In genomic region chr3:179324270-179324754, GRCh38 we compare ENCODE assay signal across 8 cellular contexts. TPM values are rescaled to one million over a fixed set of nuclear protein-coding genes. Genes with fewer than 3 reads are reported as not detected.
A peak's percentile ranks its signal among the peaks of the same experiment; 100 is the strongest.
DNase-seq lines count a peak whose midpoint lies in the region; ATAC-seq lines count a peak whose summit lies in the region.

No MANE protein-coding gene starts in this region.

- no peaks in the 10 kb centered on the region for H3K9me3 ChIP-seq in thymus (ENCODE audit: control insufficient read depth)

- WGBS in thymus: 5% methylated on average over 8 of the region's 8 CpGs

- DNase-seq in NCI-H1417 (lab: John Stamatoyannopoulos, UW) (peak; percentile 6 to 56 (median 27)), NCI-H1417 treated with DMSO at 0.1 percent for 48 hours (lab: John Stamatoyannopoulos, UW) (no peak), M059J (ENCODE audit: low read depth) (peak; percentile 42), amniotic epithelial cell (ENCODE audit: low read depth) (peak; percentile 47), kidney tubule cell (ENCODE audit: low spot score) (peak; percentile 44), NOMO-1 treated with dmso at 0.1 percent for 144 hours (lab: John Stamatoyannopoulos, UW; ENCODE audit: unreplicated experiment) (no peak)

- no peak for ATAC-seq in HG03039 (IDR thresholded peaks at IDR 0.05; ENCODE audit: unreplicated experiment)

- no peaks in the 10 kb centered on the region for H3K27me3 ChIP-seq in thymus (ENCODE audit: control insufficient read depth, insufficient read depth)

- peaks cover 5% of the 10 kb centered on the region for H3K36me3 ChIP-seq in thymus (ENCODE audit: control insufficient read depth, insufficient read depth)

- H3K27ac ChIP-seq in thymus (ENCODE audit: low read depth): no peak overlapping the region

- H3K4me1 ChIP-seq in thymus (ENCODE audit: control insufficient read depth, insufficient read depth, low read length): peaks cover 6% of the 10 kb centered on the region

- peak overlapping the region; percentile 90 for H3K4me3 ChIP-seq in thymus (ENCODE audit: low read length)

RNA-seq across cellular contexts. Expression of gene ZNF639, which starts 1.5 kb away (rescaled TPM):
- total RNA-seq in M059J (2014; rRNA removed; shearing (Covaris generic)): 71.5 and 87.3 TPM in 2 replicates
- 36.4 TPM for polyA plus RNA-seq in thymus

RNA-seq across cellular contexts. Expression of gene MFN1, which starts 23.2 kb away (rescaled TPM):
- 24.8 and 34.1 TPM in 2 replicates for total RNA-seq in M059J (2014; rRNA removed; shearing (Covaris generic))
- 31.5 TPM for polyA plus RNA-seq in thymus

Comparison
In these comparisons a context has a peak if more than half of its experiments do, and no peak if none do; other contexts are left out.
1. DNase-seq: peak in NCI-H1417 (3 of 3), M059J (single experiment), amniotic epithelial cell (single experiment) and kidney tubule cell (single experiment); none in NCI-H1417 treated with DMSO at 0.1 percent for 48 hours (single experiment) and NOMO-1 treated with dmso at 0.1 percent for 144 hours (single experiment).